In the genomic region with DNA sequence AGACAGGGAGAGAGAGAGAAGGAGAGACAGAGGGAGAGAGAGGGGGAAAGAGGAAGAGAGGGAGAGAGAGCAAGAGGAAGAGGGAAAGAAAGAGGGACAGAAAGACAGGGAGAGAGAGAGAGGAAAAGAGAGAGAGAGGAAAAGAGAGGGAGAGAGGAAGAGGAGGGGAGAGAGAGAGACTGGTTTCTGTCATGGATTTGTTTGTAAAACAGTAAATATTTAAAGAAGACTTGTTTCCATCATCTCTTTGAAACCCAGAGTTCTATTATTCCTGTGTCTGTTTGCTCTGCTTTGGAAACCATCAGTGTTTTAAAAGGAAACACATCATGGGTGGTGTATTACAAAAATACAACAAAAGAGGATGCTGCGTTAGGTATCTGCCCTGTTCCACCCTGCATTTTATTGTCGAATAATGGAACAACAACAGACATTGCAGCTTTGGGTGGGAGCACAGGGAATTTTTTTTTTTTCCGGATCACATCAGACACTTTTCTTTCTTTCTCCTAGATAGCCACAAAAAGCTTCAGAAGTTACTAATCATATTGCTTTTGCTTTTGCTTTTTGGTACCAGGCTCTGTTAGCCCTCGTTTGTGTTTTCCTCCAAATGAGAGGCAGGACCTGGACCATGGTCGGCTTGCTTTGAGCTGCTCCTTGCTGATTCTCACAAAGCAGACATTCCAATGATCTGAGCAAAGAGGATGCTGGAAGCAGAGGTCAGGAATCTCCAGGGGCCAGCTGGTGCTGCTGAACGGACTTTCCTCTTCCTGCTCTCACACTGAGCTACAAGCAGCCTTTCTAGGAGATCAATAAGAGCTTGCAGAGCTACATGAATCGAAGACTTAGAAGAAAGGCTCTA, we compare ENCODE assay signal across 10 cellular contexts.
DNase-seq lines count a peak whose midpoint lies in the region; FAIRE-seq and TF ChIP-seq lines count a peak whose summit lies in the region.
"Had no signal": no experiment of that assay in that cellular context is flagged by ENCODE, and none has a peak within 500 bp of the region (broad histone marks: within the 10 kb centered on the region; RNA-seq: fewer than 3 reads in every experiment).

No MANE protein-coding gene starts in this region.

- no peak overlapping the region for H3K4me2 ChIP-seq in Loucy (ENCODE audit: low read depth, low read length, poor library complexity, severe bottlenecking)

- peak; percentile 88 for DNase-seq in A172 (ENCODE audit: low spot score)
- peak; percentile 72 for DNase-seq in ecto neural progenitor cell (ENCODE audit: low spot score)
- no peak for DNase-seq in mesothelial cell of epicardium (ENCODE audit: low spot score in 2 of 2, unreplicated experiment in 2 of 2)
- DNase-seq in COLO668 (lab: John Stamatoyannopoulos, UW; ENCODE audit: unreplicated experiment): no peak
- no peak for DNase-seq in NAMALWA (ENCODE audit: low spot score)
- DNase-seq in activated gamma-delta T cell (lab: John Stamatoyannopoulos, UW): no peak
- no peak for DNase-seq in D721Med (ENCODE audit: insufficient read length, low spot score)
- DNase-seq: MM.1S had no signal

- no peaks in the 10 kb centered on the region for H4K20me1 ChIP-seq in Loucy (ENCODE audit: insufficient read depth, low read length, poor library complexity, severe bottlenecking)

- H3K9me2 ChIP-seq in Loucy (replicated peaks; ENCODE audit: low read depth, low read length): no peaks in the 10 kb centered on the region

- H3K36me3 Mint-ChIP-seq in mesothelial cell of epicardium: no peaks in the 10 kb centered on the region

- no peaks in the 10 kb centered on the region for H3K36me3 ChIP-seq in Loucy (ENCODE audit: insufficient read depth, low read length)

- peak overlapping the region; percentile 87 for H3K27ac Mint-ChIP-seq in mesothelial cell of epicardium

- TF ChIP-seq CTCF in Loucy (conservative IDR thresholded peaks at IDR 0.05; ENCODE audit: low read length) (no peak), mesothelial cell of epicardium (IDR thresholded peaks at IDR 0.05; ENCODE audit: unreplicated experiment) (no peak), D721Med (IDR thresholded peaks at IDR 0.05; ENCODE audit: insufficient read depth, missing control alignments) (no peak)

- H3K9ac ChIP-seq in Loucy (ENCODE audit: low read depth, low read length, poor library complexity, severe bottlenecking): no peak overlapping the region

- H3K4me1 Mint-ChIP-seq in mesothelial cell of epicardium: peaks cover 19% of the 10 kb centered on the region

- H2AFZ ChIP-seq in Loucy (ENCODE audit: low read length): peak overlapping the region; percentile 58

- no peaks in the 10 kb centered on the region for H3K27me3 ChIP-seq in Loucy (ENCODE audit: insufficient read depth, low read length, poor library complexity, severe bottlenecking)

- H3F3A ChIP-seq in Loucy (ENCODE audit: low read depth): no peaks in the 10 kb centered on the region

- H3K9me3 ChIP-seq in Loucy (ENCODE audit: insufficient read depth, low read depth, low read length): no peaks in the 10 kb centered on the region

- no peak overlapping the region for H3K4me3 ChIP-seq in Loucy (ENCODE audit: low read length, poor library complexity, severe bottlenecking)

- no peaks in the 10 kb centered on the region for H3K27me3 Mint-ChIP-seq in mesothelial cell of epicardium (ENCODE audit: low read depth)

- H3K79me2 ChIP-seq in Loucy (ENCODE audit: insufficient read depth, low read length): no peaks in the 10 kb centered on the region

- peaks cover 4% of the 10 kb centered on the region for H3K4me1 ChIP-seq in Loucy (ENCODE audit: insufficient read depth, low read length, poor library complexity, severe bottlenecking)

- FAIRE-seq in D721Med (lab: Jason Lieb, UNC): no peak
- FAIRE-seq: G401.6 had no signal

- H3K4me3 Mint-ChIP-seq in mesothelial cell of epicardium: no peak overlapping the region

- H3K9me3 Mint-ChIP-seq in mesothelial cell of epicardium: no peaks in the 10 kb centered on the region

Comparison
In these comparisons a context has a peak if more than half of its experiments do, and no peak if none do; other contexts are left out.
1. DNase-seq: peak in A172 (single experiment) and ecto neural progenitor cell (single experiment); none in mesothelial cell of epicardium (0 of 2), COLO668 (single experiment), NAMALWA (single experiment), activated gamma-delta T cell (single experiment) and D721Med (single experiment).